In genomic region chr10:123952099-123952498, GRCh38 we compare ENCODE assay signal across 32 cellular contexts.
"Had no signal": no experiment of that assay in that cellular context is flagged by ENCODE, and none has a peak within 500 bp of the region (broad histone marks: within the 10 kb centered on the region; RNA-seq: fewer than 3 reads in every experiment).

No MANE protein-coding gene starts in this region.

- H3K9me3 ChIP-seq: adrenal gland had no signal

- H3K27me3 ChIP-seq: adrenal gland had no signal

- FAIRE-seq: bronchial epithelial cell, TTC549 had no signal

- ATAC-seq: activated CD8-positive, alpha-beta T cell treated with anti-CD3 and anti-CD28 coated beads for 36 hours; activated naive CD4-positive, alpha-beta T cell treated with anti-CD3 and anti-CD28 coated beads, Interleukin-2, amount 50 U/mL, for 72 hours; activated T-cell treated with anti-CD3 and anti-CD28 coated beads, Interleukin-2, amount 50 U/mL, for 4 hours; activated T-cell treated with anti-CD3 and anti-CD28 coated beads, Interleukin-2, amount 50 U/mL, for 72 hours; activated T-helper 17 cell treated with anti-CD3 and anti-CD28 coated beads, Interleukin-2, amount 50 U/mL, for 72 hours had no signal

- H3K36me3 ChIP-seq: adrenal gland, cardiac muscle cell had no signal

- H3K27ac ChIP-seq: adrenal gland, cardiac muscle cell, VCaP had no signal

- H3K4me1 ChIP-seq: adrenal gland had no signal

- H3K4me3 ChIP-seq: adrenal gland, cardiac muscle cell had no signal

- DNase-seq: activated B cell treated with CpG ODN at 0.5 μM for 24 hours; activated CD4-positive, alpha-beta memory T cell treated with anti-CD3 and anti-CD28 coated beads for 36 hours; activated CD4-positive, alpha-beta T cell treated with anti-CD3 and anti-CD28 coated beads for 4 hours; activated CD4-positive, alpha-beta T cell treated with anti-CD3 and anti-CD28 coated beads, Interleukin-2, amount 10 ng/mL, durations not matched to agents 24 days and 14 days; activated CD4-positive, alpha-beta T cell treated with anti-CD3 and anti-CD28 coated beads, Interleukin-2, amount 50 U/mL, for 1 hour; activated CD4-positive, alpha-beta T cell treated with anti-CD3 and anti-CD28 coated beads, Interleukin-2, amount 50 U/mL, for 4 hours; activated CD4-positive, CD25-positive, alpha-beta regulatory T cell treated with anti-CD3 and anti-CD28 coated beads, Interleukin-2, amount 50 U/mL, for 72 hours; activated CD8-positive, alpha-beta memory T cell treated with anti-CD3 and anti-CD28 coated beads, Interleukin-2, amount 50 U/mL, for 4 hours; activated CD8-positive, alpha-beta T cell treated with anti-CD3 and anti-CD28 coated beads for 36 hours; activated effector memory CD4-positive, alpha-beta T cell treated with anti-CD3 and anti-CD28 coated beads, Interleukin-2, amount 50 U/mL, for 16 hours; activated gamma-delta T cell treated with Interleukin-2 at 50 U/mL for 16 hours; activated naive CD4-positive, alpha-beta T cell; activated naive CD4-positive, alpha-beta T cell treated with anti-CD3 and anti-CD28 coated beads for 36 hours; activated naive CD4-positive, alpha-beta T cell treated with anti-CD3 and anti-CD28 coated beads, Interleukin-2, amount 50 U/mL, for 16 hours; activated naive CD8-positive, alpha-beta T cell treated with anti-CD3 and anti-CD28 coated beads for 36 hours; activated T-cell treated with anti-CD3 and anti-CD28 coated beads for 4 hours; activated T-cell treated with anti-CD3 and anti-CD28 coated beads, Interleukin-2, amount 50 U/mL, for 1 hour; activated T-cell treated with anti-CD3 and anti-CD28 coated beads, Interleukin-2, amount 50 U/mL, for 4 hours; activated T-cell treated with anti-CD3 and anti-CD28 coated beads, Interleukin-2, amount 50 U/mL, for 72 hours; adrenal gland; amniotic stem cell; aorta; caudate nucleus; cerebellar nuclear complex; T-helper 2 cell; T-helper 9 cell had no signal
